16 cellular contexts compared by ENCODE assay signal in the genomic region with DNA sequence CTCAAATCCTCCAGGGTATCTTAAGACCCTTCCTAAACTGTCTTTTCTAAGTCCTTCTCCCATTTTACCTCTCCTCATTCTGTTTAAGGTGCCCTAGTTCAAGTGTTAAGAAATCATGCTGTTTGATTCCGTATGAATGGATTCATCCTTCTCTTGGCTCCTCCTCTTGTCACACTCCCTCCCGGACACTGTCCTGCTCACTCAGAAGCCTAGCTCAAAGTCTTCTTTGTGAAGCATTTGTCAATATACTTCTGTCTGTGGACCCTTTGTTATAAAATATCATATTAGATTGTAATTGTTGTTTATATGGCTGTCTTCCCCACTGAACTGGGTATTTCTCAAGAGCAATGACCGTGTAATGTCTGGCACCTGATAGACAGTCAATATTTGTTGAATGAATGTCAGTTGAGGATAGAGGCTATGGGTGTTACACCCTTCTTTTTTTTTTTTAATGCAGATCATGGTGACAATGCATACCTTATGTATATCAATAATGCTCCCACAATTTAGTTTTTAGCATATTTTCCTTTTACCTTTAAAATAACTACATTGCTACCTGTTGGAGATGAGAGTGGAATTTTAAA.
"Had no signal": no experiment of that assay in that cellular context is flagged by ENCODE, and none has a peak within 500 bp of the region (broad histone marks: within the 10 kb centered on the region; RNA-seq: fewer than 3 reads in every experiment).

No MANE protein-coding gene starts in this region.

- H3K27ac Mint-ChIP-seq: activated naive CD4-positive, alpha-beta T cell treated with anti-CD3 and anti-CD28 coated beads, Interleukin-2, amount 50 U/mL, for 24 hours; dendritic cell treated with granulocyte-macrophage colony-stimulating factor and Interleukin-4, amounts not matched to agents 40 ng/mL and 50 ng/mL, for 4 days; T-helper 1 cell treated with Interleukin-12 subunit alpha and Interleukin-12 subunit beta and Interleukin-4 antibody, amounts not matched to agents 30 μg/mL and 1 μg/mL, for 36 hours had no signal

- H3K9me3 Mint-ChIP-seq: dendritic cell treated with granulocyte-macrophage colony-stimulating factor and Interleukin-4, amounts not matched to agents 40 ng/mL and 50 ng/mL, for 4 days had no signal

- H3K36me3 ChIP-seq: spleen, upper lobe of right lung had no signal

- ATAC-seq: body of pancreas; naive thymus-derived CD8-positive, alpha-beta T cell; psoas muscle; sciatic nerve; upper lobe of right lung had no signal

- H3K9me3 ChIP-seq: psoas muscle, upper lobe of right lung had no signal

- H3K4me3 Mint-ChIP-seq: activated naive CD4-positive, alpha-beta T cell treated with anti-CD3 and anti-CD28 coated beads, Interleukin-2, amount 50 U/mL, for 24 hours; central memory CD8-positive, alpha-beta T cell; dendritic cell treated with granulocyte-macrophage colony-stimulating factor and Interleukin-4, amounts not matched to agents 40 ng/mL and 50 ng/mL, for 4 days; naive thymus-derived CD8-positive, alpha-beta T cell; T-helper 1 cell treated with Interleukin-12 subunit alpha and Interleukin-12 subunit beta and Interleukin-4 antibody, amounts not matched to agents 30 μg/mL and 1 μg/mL, for 36 hours had no signal

- H3K27ac ChIP-seq: body of pancreas, psoas muscle, spleen, upper lobe of right lung had no signal

- H3K4me3 ChIP-seq: body of pancreas, psoas muscle, spleen, upper lobe of right lung had no signal

- DNase-seq: activated CD4-positive, alpha-beta T cell treated with anti-CD3 and anti-CD28 coated beads, Interleukin-2, amount 50 U/mL, for 1 hour; activated CD4-positive, CD25-positive, alpha-beta regulatory T cell; amniotic stem cell; body of pancreas; hypothalamus; naive thymus-derived CD8-positive, alpha-beta T cell; psoas muscle; spleen; stimulated activated CD4-positive, alpha-beta T cell treated with anti-CD3 and anti-CD28 coated beads, Interleukin-1b, Interleukin-23, amount 100 ng/mL, for 48 hours; stimulated activated naive CD4-positive, alpha-beta T cell; upper lobe of right lung had no signal

- H3K27me3 Mint-ChIP-seq: activated naive CD4-positive, alpha-beta T cell treated with anti-CD3 and anti-CD28 coated beads, Interleukin-2, amount 50 U/mL, for 24 hours; central memory CD8-positive, alpha-beta T cell; dendritic cell treated with granulocyte-macrophage colony-stimulating factor and Interleukin-4, amounts not matched to agents 40 ng/mL and 50 ng/mL, for 4 days; naive thymus-derived CD8-positive, alpha-beta T cell had no signal

- H3K4me1 Mint-ChIP-seq: activated naive CD4-positive, alpha-beta T cell treated with anti-CD3 and anti-CD28 coated beads, Interleukin-2, amount 50 U/mL, for 24 hours; central memory CD8-positive, alpha-beta T cell had no signal

- H3K4me1 ChIP-seq: body of pancreas, psoas muscle, spleen, upper lobe of right lung had no signal

- H3K27me3 ChIP-seq: body of pancreas, spleen, upper lobe of right lung had no signal

- H3K36me3 Mint-ChIP-seq: activated naive CD4-positive, alpha-beta T cell treated with anti-CD3 and anti-CD28 coated beads, Interleukin-2, amount 50 U/mL, for 24 hours; naive thymus-derived CD8-positive, alpha-beta T cell had no signal
